Comparison of ENCODE assay signal across 10 cellular contexts in the genomic region with DNA sequence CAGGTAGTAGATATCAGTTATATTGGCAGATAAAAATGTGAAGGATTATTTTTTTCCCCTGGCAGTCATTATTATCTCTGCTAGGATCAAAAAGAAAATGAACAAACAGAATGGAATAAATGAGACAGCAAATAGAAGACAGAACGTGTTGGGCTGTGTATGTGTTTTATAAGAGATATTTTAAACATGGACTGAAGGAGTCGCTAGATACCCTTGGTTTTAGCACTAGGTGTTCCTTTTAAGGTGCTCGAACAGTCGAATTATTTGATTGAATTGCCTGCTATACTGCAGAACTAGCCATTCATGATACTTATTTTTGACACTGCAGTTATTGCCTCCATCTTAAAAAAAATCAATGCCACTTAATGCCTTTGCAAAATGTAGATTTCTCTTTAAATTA. TPM values are rescaled to one million over a fixed set of nuclear protein-coding genes. Genes with fewer than 3 reads are reported as not detected.
A peak's percentile ranks its signal among the peaks of the same experiment; 100 is the strongest.
DNase-seq lines count a peak whose midpoint lies in the region; TF ChIP-seq lines count a peak whose summit lies in the region.
"Had no signal": no experiment of that assay in that cellular context is flagged by ENCODE, and none has a peak within 500 bp of the region (broad histone marks: within the 10 kb centered on the region; RNA-seq: fewer than 3 reads in every experiment).

No MANE protein-coding gene starts in this region.

- no peak overlapping the region for H3K27ac Mint-ChIP-seq in osteocyte (ENCODE audit: unreplicated experiment)
- no peak overlapping the region for H3K27ac Mint-ChIP-seq in activated CD4-positive, alpha-beta memory T cell treated with anti-CD3 and anti-CD28 coated beads for 36 hours
- H3K27ac Mint-ChIP-seq: naive thymus-derived CD4-positive, alpha-beta T cell had no signal

- intact Hi-C loops in activated CD4-positive, alpha-beta memory T cell treated with anti-CD3 and anti-CD28 coated beads for 36 hours (cut with micrococcal nuclease), result no loop called here

- CTCF ChIA-PET in activated CD4-positive, alpha-beta memory T cell treated with anti-CD3 and anti-CD28 coated beads for 36 hours (lab: Charles Lee), result no interaction called here

- POLR2A ChIA-PET in activated CD4-positive, alpha-beta memory T cell treated with anti-CD3 and anti-CD28 coated beads for 36 hours (lab: Charles Lee), result no interaction called here

- no peak overlapping the region for H3K4me3 Mint-ChIP-seq in osteocyte (ENCODE audit: unreplicated experiment)
- H3K4me3 Mint-ChIP-seq in activated CD4-positive, alpha-beta memory T cell treated with anti-CD3 and anti-CD28 coated beads for 36 hours, result no peak overlapping the region
- H3K4me3 Mint-ChIP-seq: naive thymus-derived CD4-positive, alpha-beta T cell had no signal

- H3K27me3 Mint-ChIP-seq in osteocyte (ENCODE audit: unreplicated experiment), result peaks cover 4% of the 10 kb centered on the region
- peaks cover 54% of the 10 kb centered on the region for H3K27me3 Mint-ChIP-seq in activated CD4-positive, alpha-beta memory T cell treated with anti-CD3 and anti-CD28 coated beads for 36 hours

- H3K36me3 Mint-ChIP-seq in osteocyte (ENCODE audit: unreplicated experiment), result peaks cover 5% of the 10 kb centered on the region
- H3K36me3 Mint-ChIP-seq in activated CD4-positive, alpha-beta memory T cell treated with anti-CD3 and anti-CD28 coated beads for 36 hours, result peaks cover 3% of the 10 kb centered on the region

- DNase-seq in NCI-H2196 (lab: John Stamatoyannopoulos, UW; ENCODE audit: unreplicated experiment) (peak; percentile 38), NCI-H2196 treated with DMSO at 0.1 percent for 48 hours (lab: John Stamatoyannopoulos, UW; ENCODE audit: unreplicated experiment) (no peak), NCI-H2227 (lab: John Stamatoyannopoulos, UW; ENCODE audit: unreplicated experiment) (peak; percentile 65), astrocyte of the hippocampus (ENCODE audit: low read depth, low spot score) (peak; percentile 61), osteocyte (ENCODE audit: extremely low spot score, unreplicated experiment) (no peak), AG08396 (ENCODE audit: low spot score) (no peak)
- DNase-seq in activated CD4-positive, alpha-beta T cell treated with anti-CD3 and anti-CD28 coated beads, Interleukin-2, amount 50 U/mL, for 1 hour, result no peak
- no peak for DNase-seq in activated CD4-positive, alpha-beta memory T cell treated with anti-CD3 and anti-CD28 coated beads for 36 hours
- DNase-seq: NCI-H1105 had no signal

- H3K9me3 Mint-ChIP-seq in osteocyte (ENCODE audit: unreplicated experiment), result no peaks in the 10 kb centered on the region
- H3K9me3 Mint-ChIP-seq in activated CD4-positive, alpha-beta memory T cell treated with anti-CD3 and anti-CD28 coated beads for 36 hours, result peaks cover 4% of the 10 kb centered on the region

- peaks cover 41% of the 10 kb centered on the region for H3K4me1 Mint-ChIP-seq in osteocyte (ENCODE audit: unreplicated experiment)
- no peaks in the 10 kb centered on the region for H3K4me1 Mint-ChIP-seq in activated CD4-positive, alpha-beta memory T cell treated with anti-CD3 and anti-CD28 coated beads for 36 hours (ENCODE audit: low read depth)

- TF ChIP-seq CTCF in osteocyte (IDR thresholded peaks at IDR 0.05), result peak; percentile 41

RNA-seq across cellular contexts. Expression of a gene that starts 3.7 kb away (rescaled TPM):
- 7.1 and 10.8 TPM in 2 replicates for total RNA-seq in osteocyte
- not detected for total RNA-seq in activated CD4-positive, alpha-beta memory T cell treated with anti-CD3 and anti-CD28 coated beads for 36 hours

Comparison
In these comparisons a context has a peak if more than half of its experiments do, and no peak if none do; other contexts are left out.
1. DNase-seq: peak in NCI-H2196 (single experiment), NCI-H2227 (single experiment) and astrocyte of the hippocampus (single experiment); none in NCI-H2196 treated with DMSO at 0.1 percent for 48 hours (single experiment), osteocyte (single experiment), activated CD4-positive, alpha-beta T cell treated with anti-CD3 and anti-CD28 coated beads, Interleukin-2, amount 50 U/mL, for 1 hour (single experiment), activated CD4-positive, alpha-beta memory T cell treated with anti-CD3 and anti-CD28 coated beads for 36 hours (single experiment) and AG08396 (single experiment).